15 cellular contexts compared by ENCODE assay signal in the genomic region with DNA sequence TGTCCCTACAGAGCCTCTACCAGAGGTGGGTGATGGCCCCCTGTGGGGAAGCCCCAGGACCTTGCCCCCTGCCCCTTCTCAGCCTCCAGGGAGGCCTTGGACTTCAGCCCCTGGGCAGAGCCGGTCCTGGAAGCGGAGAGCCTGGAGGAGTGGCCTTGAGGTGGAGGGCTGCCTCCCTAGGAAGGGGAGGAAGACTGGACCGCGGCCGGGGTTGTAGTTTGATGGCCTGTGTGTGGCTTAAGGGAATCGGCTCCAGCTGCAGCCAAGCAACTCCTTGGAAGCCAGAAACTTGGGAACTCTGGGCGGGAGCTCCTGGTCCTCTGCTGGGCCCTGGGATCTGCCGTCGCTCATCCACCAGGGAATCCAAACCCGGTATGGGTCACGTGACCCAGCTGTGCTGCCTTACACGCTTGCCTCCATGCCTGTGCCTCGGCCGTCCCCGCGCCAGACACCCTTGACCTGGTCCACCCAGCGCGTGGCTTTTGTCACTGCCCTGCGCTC. TPM values are rescaled to one million over a fixed set of nuclear protein-coding genes. Genes with fewer than 3 reads are reported as not detected.
DNase-seq lines count a peak whose midpoint lies in the region; ATAC-seq and TF ChIP-seq lines count a peak whose summit lies in the region.
"Had no signal": no experiment of that assay in that cellular context is flagged by ENCODE, and none has a peak within 500 bp of the region (broad histone marks: within the 10 kb centered on the region; RNA-seq: fewer than 3 reads in every experiment).

No MANE protein-coding gene starts in this region.

- peaks cover 0 to 7% of the 10 kb centered on the region in 2 donors for H3K9me3 Mint-ChIP-seq in stimulated activated naive CD8-positive, alpha-beta T cell treated with anti-CD3 and anti-CD28 coated beads, Interleukin-15, amount 100 ng/mL, for 72 hours
- H3K9me3 Mint-ChIP-seq: dendritic cell treated with granulocyte-macrophage colony-stimulating factor and Interleukin-4, amounts not matched to agents 40 ng/mL and 50 ng/mL, for 4 days had no signal

- H3K9me3 ChIP-seq in right atrium auricular region (no peaks in the 10 kb centered on the region), osteoblast (ENCODE audit: low read depth, low read length) (no peaks in the 10 kb centered on the region)

- peak overlapping the region in 1 of 2 donors; percentile 26 for H3K4me3 ChIP-seq in right atrium auricular region
- H3K4me3 ChIP-seq in osteoblast (ENCODE audit: insufficient read depth, low read length) = no peak overlapping the region
- H3K4me3 ChIP-seq: skin epidermis had no signal

- H3K27ac ChIP-seq in right atrium auricular region (no peak overlapping the region), osteoblast (ENCODE audit: low read depth, low read length) (no peak overlapping the region)

- no peaks in the 10 kb centered on the region for H3K27me3 Mint-ChIP-seq in stimulated activated naive CD8-positive, alpha-beta T cell treated with anti-CD3 and anti-CD28 coated beads, Interleukin-15, amount 100 ng/mL, for 72 hours

- H3K36me3 ChIP-seq in right atrium auricular region (no peaks in the 10 kb centered on the region), osteoblast (ENCODE audit: insufficient read depth, low read length) (no peaks in the 10 kb centered on the region)

- H3K4me1 ChIP-seq in right atrium auricular region (peaks cover 0 to 20% of the 10 kb centered on the region in 2 donors), osteoblast (ENCODE audit: insufficient read depth, low read length) (peaks cover 11% of the 10 kb centered on the region)

- no peak for DNase-seq in stimulated activated naive CD8-positive, alpha-beta T cell treated with anti-CD3 and anti-CD28 coated beads, Interleukin-15, amount 100 ng/mL, for 72 hours
- DNase-seq in stimulated activated naive CD8-positive, alpha-beta T cell treated with anti-CD3 and anti-CD28 coated beads, Interleukin-15, Interleukin-2, amounts not matched to agents 100 U/mL and 50 U/mL, for 24 hours = no peak
- DNase-seq in right atrium auricular region (ENCODE audit: low spot score) = peak; percentile 68
- DNase-seq in osteoblast (ENCODE audit: insufficient read length, low spot score, missing footprints) = peak; percentile 72
- no peak for DNase-seq in NCI-H2171 (lab: John Stamatoyannopoulos, UW)
- DNase-seq in NCI-H1092 treated with DMSO at 0.1 percent for 48 hours (lab: John Stamatoyannopoulos, UW) = no peak
- DNase-seq: ACHN; activated CD4-positive, CD25-positive, alpha-beta regulatory T cell treated with anti-CD3 and anti-CD28 coated beads, Interleukin-2, amount 50 U/mL, for 72 hours; activated T-cell treated with anti-CD3 and anti-CD28 coated beads, Interleukin-2, amount 50 U/mL, for 1 hour; NCI-H226; OCI-M1 had no signal

- H3K27me3 ChIP-seq in right atrium auricular region = no peaks in the 10 kb centered on the region
- no peaks in the 10 kb centered on the region for H3K27me3 ChIP-seq in osteoblast (ENCODE audit: insufficient read depth, low read length)

- H3K27ac Mint-ChIP-seq in stimulated activated naive CD8-positive, alpha-beta T cell treated with anti-CD3 and anti-CD28 coated beads, Interleukin-15, amount 100 ng/mL, for 72 hours = no peak overlapping the region
- H3K27ac Mint-ChIP-seq: dendritic cell treated with granulocyte-macrophage colony-stimulating factor and Interleukin-4, amounts not matched to agents 40 ng/mL and 50 ng/mL, for 4 days had no signal

- H3K4me1 Mint-ChIP-seq in stimulated activated naive CD8-positive, alpha-beta T cell treated with anti-CD3 and anti-CD28 coated beads, Interleukin-15, amount 100 ng/mL, for 72 hours = peaks cover 41% of the 10 kb centered on the region

- peaks cover 8% of the 10 kb centered on the region for H4K20me1 ChIP-seq in osteoblast (ENCODE audit: insufficient read depth, low read length)

- H3K4me3 Mint-ChIP-seq in stimulated activated naive CD8-positive, alpha-beta T cell treated with anti-CD3 and anti-CD28 coated beads, Interleukin-15, amount 100 ng/mL, for 72 hours = peak overlapping the region; percentile 3 to 54
- H3K4me3 Mint-ChIP-seq: dendritic cell treated with granulocyte-macrophage colony-stimulating factor and Interleukin-4, amounts not matched to agents 40 ng/mL and 50 ng/mL, for 4 days had no signal

- H3K79me2 ChIP-seq in osteoblast (ENCODE audit: insufficient read depth, low read length) = no peaks in the 10 kb centered on the region

- no peak overlapping the region for H3K4me2 ChIP-seq in osteoblast (ENCODE audit: insufficient read depth, low read length)

- H2AFZ ChIP-seq in osteoblast (ENCODE audit: low read length) = no peak overlapping the region

- TF ChIP-seq CTCF in right atrium auricular region (IDR thresholded peaks at IDR 0.05) (no peak), osteoblast (IDR thresholded peaks at IDR 0.05; ENCODE audit: extremely low read depth, low read depth, low read length) (no peak)

- ATAC-seq in stimulated activated naive CD8-positive, alpha-beta T cell treated with anti-CD3 and anti-CD28 coated beads, Interleukin-15, amount 100 ng/mL, for 72 hours = no peak
- ATAC-seq in stimulated activated naive CD8-positive, alpha-beta T cell treated with anti-CD3 and anti-CD28 coated beads, Interleukin-15, Interleukin-2, amounts not matched to agents 100 U/mL and 50 U/mL, for 24 hours = no peak
- ATAC-seq in HG02678 (IDR thresholded peaks at IDR 0.05; ENCODE audit: unreplicated experiment) = no peak
- ATAC-seq in HG03571 (IDR thresholded peaks at IDR 0.05; ENCODE audit: unreplicated experiment) = no peak

RNA-seq across cellular contexts. Expression of a gene that starts 23.6 kb away (rescaled TPM):
- total RNA-seq in right atrium auricular region (under 1 TPM in 1 of 2 donors, not detected in 1; 0.24 TPM), osteoblast (0.29 and 0.36 TPM in 2 replicates)

RNA-seq across cellular contexts. Expression of a gene that starts 26.8 kb away (rescaled TPM):
- total RNA-seq in right atrium auricular region = 10 to 100 TPM; 10.5 to 12.1 TPM
- total RNA-seq in osteoblast = 13.0 and 14.8 TPM in 2 replicates

Comparison
In these comparisons a context has a peak if more than half of its experiments do, and no peak if none do; other contexts are left out.
1. DNase-seq: peak in right atrium auricular region (single experiment) and osteoblast (single experiment); none in stimulated activated naive CD8-positive, alpha-beta T cell treated with anti-CD3 and anti-CD28 coated beads, Interleukin-15, amount 100 ng/mL, for 72 hours (0 of 2), stimulated activated naive CD8-positive, alpha-beta T cell treated with anti-CD3 and anti-CD28 coated beads, Interleukin-15, Interleukin-2, amounts not matched to agents 100 U/mL and 50 U/mL, for 24 hours (single experiment), NCI-H2171 (single experiment) and NCI-H1092 treated with DMSO at 0.1 percent for 48 hours (single experiment).